In genomic region chrX:25154168-25154567, GRCh38 we compare ENCODE assay signal across 10 cellular contexts.
"Had no signal": no experiment of that assay in that cellular context is flagged by ENCODE, and none has a peak within 500 bp of the region (broad histone marks: within the 10 kb centered on the region; RNA-seq: fewer than 3 reads in every experiment).

No MANE protein-coding gene starts in this region.

- DNase-seq: esophagus squamous epithelium; foreskin fibroblast; glutamatergic neuron; islet precursor cell; mammary epithelial cell; mucosa of descending colon; naive thymus-derived CD8-positive, alpha-beta T cell; posterior cingulate gyrus; stimulated activated CD4-positive, alpha-beta T cell treated with anti-CD3 and anti-CD28 coated beads, Interleukin-2, amount 100 ng/mL, for 24 hours; stimulated activated naive CD4-positive, alpha-beta T cell had no signal
